ENCODE assay signal across 20 cellular contexts in the genomic region with DNA sequence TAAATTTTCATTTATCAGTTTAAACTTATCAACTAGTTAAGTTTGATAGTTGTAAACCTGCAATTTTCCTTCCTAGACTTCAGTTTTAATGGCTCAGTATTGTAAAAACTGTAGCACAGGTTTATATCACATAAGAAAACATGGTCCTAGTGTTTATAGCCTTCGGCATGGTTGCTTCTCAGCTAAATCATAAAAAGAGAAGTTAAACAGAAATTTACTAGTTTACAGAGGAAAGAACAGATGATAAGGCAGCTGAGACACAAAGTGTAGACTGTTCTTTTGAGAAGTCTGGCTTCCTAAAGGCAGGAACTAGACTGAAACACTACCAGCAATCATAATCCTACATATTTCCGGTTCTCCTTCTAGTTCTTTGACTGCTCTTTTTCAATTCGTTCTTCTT.
"Had no signal": no experiment of that assay in that cellular context is flagged by ENCODE, and none has a peak within 500 bp of the region (broad histone marks: within the 10 kb centered on the region; RNA-seq: fewer than 3 reads in every experiment).

No MANE protein-coding gene starts in this region.

- H3K27me3 Mint-ChIP-seq: memory B cell; natural killer cell treated with Interleukin-12 subunit alpha and Interleukin-12 subunit beta and Interleukin-15 and Interleukin-18, amount 100 ng/mL, for 72 hours had no signal

- DNase-seq: activated CD4-positive, alpha-beta T cell treated with anti-CD3 and anti-CD28 coated beads, Interleukin-2, amount 50 U/mL, for 48 hours; activated naive CD4-positive, alpha-beta T cell treated with anti-CD3 and anti-CD28 coated beads for 36 hours; cerebellar nuclear complex; dermis blood vessel endothelial cell; hippocampal formation; kidney; left ventricle myocardium inferior; nucleus accumbens; posterior cingulate gyrus; stimulated activated CD4-positive, alpha-beta T cell treated with anti-CD3 and anti-CD28 coated beads, Interleukin-4, amount 100 ng/mL, for 24 hours; stimulated activated naive CD4-positive, alpha-beta T cell treated with Interleukin-2 at 50 U/mL for 16 hours; substantia nigra had no signal

- H3K9me3 ChIP-seq: ascending aorta, breast epithelium, left ventricle myocardium inferior, tibial nerve, vagina had no signal

- H3K4me3 Mint-ChIP-seq: activated naive CD4-positive, alpha-beta T cell treated with anti-CD3 and anti-CD28 coated beads for 36 hours; memory B cell; natural killer cell treated with Interleukin-12 subunit alpha and Interleukin-12 subunit beta and Interleukin-15 and Interleukin-18, amount 100 ng/mL, for 72 hours; T-helper 2 cell treated with Interferon-gamma antibody and Interleukin-4, amounts not matched to agents 5 μg/mL and 100 μg/mL, for 36 hours had no signal

- FAIRE-seq: kidney had no signal

- H3K4me1 ChIP-seq: breast epithelium had no signal

- H3K36me3 ChIP-seq: breast epithelium had no signal

- ATAC-seq: natural killer cell treated with Interleukin-12 subunit alpha and Interleukin-12 subunit beta and Interleukin-15 and Interleukin-18, amount 100 ng/mL, for 72 hours had no signal

- H3K27ac ChIP-seq: ascending aorta, breast epithelium, left ventricle myocardium inferior, tibial nerve, vagina had no signal

- H3K27me3 ChIP-seq: ascending aorta, breast epithelium, tibial nerve, vagina had no signal

- H3K4me3 ChIP-seq: ascending aorta, breast epithelium, left ventricle myocardium inferior, tibial nerve, vagina had no signal

- H3K9me3 Mint-ChIP-seq: activated naive CD4-positive, alpha-beta T cell treated with anti-CD3 and anti-CD28 coated beads for 36 hours; activated T-helper 2 cell treated with anti-CD3 and anti-CD28 coated beads, Interferon-gamma antibody, Interleukin-2, Interleukin-4, amounts not matched to agents 10 μg/mL and 5 μg/mL and 100 μg/mL, durations not matched to agents 14 hours and 24 hours and 36 hours; memory B cell; natural killer cell treated with Interleukin-12 subunit alpha and Interleukin-12 subunit beta and Interleukin-15 and Interleukin-18, amount 100 ng/mL, for 72 hours; T-helper 2 cell treated with Interferon-gamma antibody and Interleukin-4, amounts not matched to agents 5 μg/mL and 100 μg/mL, for 36 hours had no signal

- H3K4me1 Mint-ChIP-seq: memory B cell had no signal

- H3K36me3 Mint-ChIP-seq: natural killer cell treated with Interleukin-12 subunit alpha and Interleukin-12 subunit beta and Interleukin-15 and Interleukin-18, amount 100 ng/mL, for 72 hours had no signal
